Comparison of ENCODE assay signal across 1 cellular context in the genomic region with DNA sequence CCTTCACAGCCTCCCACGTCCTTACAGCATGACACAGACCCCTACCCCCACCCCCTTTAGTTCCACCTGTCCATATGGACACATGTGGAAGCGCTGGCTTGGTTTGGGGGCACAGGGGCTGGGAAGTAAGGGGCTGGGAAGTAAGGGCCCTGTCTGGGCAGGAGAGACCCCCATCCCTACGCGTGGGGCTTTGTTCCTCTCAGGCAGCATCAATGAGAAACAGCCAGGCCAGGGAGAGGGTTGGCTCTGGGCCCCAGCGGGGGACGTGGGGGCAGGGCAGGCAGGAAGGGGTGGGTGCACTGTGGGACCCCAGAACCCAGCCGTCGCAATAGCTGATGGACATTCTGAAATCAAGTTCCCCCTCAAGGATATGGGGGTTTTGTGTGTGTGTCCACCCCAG.
TF ChIP-seq lines count a peak whose summit lies in the region.

No MANE protein-coding gene starts in this region.

TF ChIP-seq in HepG2, 621 proteins besides CTCF, POLR2A, EP300 and RAD21:
- TF ChIP-seq ZNF224 (CRISPR knock-in tag; IDR thresholded peaks at IDR 0.05) (no peak), ZFP90 (CRISPR knock-in tag; IDR thresholded peaks at IDR 0.05; ENCODE audit: borderline replicate concordance) (no peak), THYN1 (CRISPR knock-in tag; IDR thresholded peaks at IDR 0.05; ENCODE audit: borderline replicate concordance, low read depth) (no peak)
- TF ChIP-seq, protein P1, sequence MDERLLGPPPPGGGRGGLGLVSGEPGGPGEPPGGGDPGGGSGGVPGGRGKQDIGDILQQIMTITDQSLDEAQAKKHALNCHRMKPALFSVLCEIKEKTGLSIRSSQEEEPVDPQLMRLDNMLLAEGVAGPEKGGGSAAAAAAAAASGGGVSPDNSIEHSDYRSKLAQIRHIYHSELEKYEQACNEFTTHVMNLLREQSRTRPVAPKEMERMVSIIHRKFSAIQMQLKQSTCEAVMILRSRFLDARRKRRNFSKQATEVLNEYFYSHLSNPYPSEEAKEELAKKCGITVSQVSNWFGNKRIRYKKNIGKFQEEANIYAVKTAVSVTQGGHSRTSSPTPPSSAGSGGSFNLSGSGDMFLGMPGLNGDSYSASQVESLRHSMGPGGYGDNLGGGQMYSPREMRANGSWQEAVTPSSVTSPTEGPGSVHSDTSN (CRISPR knock-in tag; IDR thresholded peaks at IDR 0.05), result no peak
TF ChIP-seq in HepG2: peak in this region for 0.
